In genomic region chr1:240194120-240194519, GRCh38 we compare ENCODE assay signal across 18 cellular contexts.
DNase-seq lines count a peak whose midpoint lies in the region; ATAC-seq and TF ChIP-seq lines count a peak whose summit lies in the region.
"Had no signal": no experiment of that assay in that cellular context is flagged by ENCODE, and none has a peak within 500 bp of the region (broad histone marks: within the 10 kb centered on the region; RNA-seq: fewer than 3 reads in every experiment).

No MANE protein-coding gene starts in this region.

- H3K4me1 ChIP-seq in ACC112 (ENCODE audit: control insufficient read depth, insufficient read depth, low read length, unreplicated experiment) (peaks cover 11% of the 10 kb centered on the region), GM23248 (ENCODE audit: insufficient read depth) (peaks cover 44% of the 10 kb centered on the region)
- H3K4me1 ChIP-seq: ascending aorta, foreskin keratinocyte, parathyroid adenoma had no signal

- H3K4me3 ChIP-seq in ACC112 (ENCODE audit: low read depth, low read length) (no peak overlapping the region), GM23248 (no peak overlapping the region)
- H3K4me3 ChIP-seq: A549, ascending aorta had no signal

- 87% methylated on average over 2 of the region's 2 CpGs for WGBS in GM23248 (ENCODE audit: low coverage in 1 of 2, low lambda C conversion rate in 2 of 2, missing lambda C conversion rate in 2 of 2), 2 experiments

- H3K4me1 Mint-ChIP-seq in chondrocyte (ENCODE audit: low read depth): peaks cover 28% of the 10 kb centered on the region

- no peaks in the 10 kb centered on the region for H3K27me3 Mint-ChIP-seq in chondrocyte (ENCODE audit: low read depth)

- H4K20me1 ChIP-seq in GM23248 (ENCODE audit: insufficient read depth): no peaks in the 10 kb centered on the region

- in situ Hi-C loops in GM23248 (cut with MboI): loop anchor here (10.0 to 25.0 kb wide), 2 partner anchors 501 to 643 kb away; no protein-coding TSS in a partner anchor

- H3K4me3 Mint-ChIP-seq in chondrocyte (ENCODE audit: unreplicated experiment): no peak overlapping the region
- H3K4me3 Mint-ChIP-seq: H9; stimulated activated naive B cell treated with anti-CD40 and anti-IgM and Interleukin-4, amounts not matched to agents 10 μg/mL and 1 μg/mL and 100 μg/mL, for 72 hours had no signal

- peak overlapping the region; percentile 19 for H2AFZ ChIP-seq in ACC112 (ENCODE audit: low read length, unreplicated experiment)
- H2AFZ ChIP-seq in GM23248: no peak overlapping the region
- H2AFZ ChIP-seq: parathyroid adenoma had no signal

- no peak for TF ChIP-seq CTCF in chondrocyte (IDR thresholded peaks at IDR 0.05)

- H3K9me2 ChIP-seq in GM23248 (ENCODE audit: insufficient read depth): no peaks in the 10 kb centered on the region

- no peak overlapping the region for H3K9ac ChIP-seq in GM23248
- H3K9ac ChIP-seq: parathyroid adenoma had no signal

- H3K79me2 ChIP-seq in ACC112 (ENCODE audit: control insufficient read depth, insufficient read depth, low read length, unreplicated experiment): no peaks in the 10 kb centered on the region
- no peaks in the 10 kb centered on the region for H3K79me2 ChIP-seq in GM23248 (ENCODE audit: insufficient read depth)

- no peaks in the 10 kb centered on the region for H3K36me3 ChIP-seq in ACC112 (ENCODE audit: insufficient read depth, low read length)
- no peaks in the 10 kb centered on the region; the same call in 1 of the 2 replicates for H3K36me3 ChIP-seq in GM23248 (ENCODE audit: low read depth)
- H3K36me3 ChIP-seq: ascending aorta had no signal

- H3K27ac ChIP-seq in ACC112 (ENCODE audit: low read depth, low read length) (peak overlapping the region; percentile 21), GM23248 (peak overlapping the region; percentile 10)
- H3K27ac ChIP-seq: ascending aorta, foreskin keratinocyte, parathyroid adenoma had no signal

- H3F3A ChIP-seq in GM23248 (ENCODE audit: insufficient read depth): peaks cover 51% of the 10 kb centered on the region

- no peaks in the 10 kb centered on the region for H3K36me3 Mint-ChIP-seq in chondrocyte (ENCODE audit: low read depth)
- H3K36me3 Mint-ChIP-seq: stimulated activated naive B cell treated with anti-CD40 and anti-IgM and Interleukin-4, amounts not matched to agents 10 μg/mL and 1 μg/mL and 100 μg/mL, for 72 hours had no signal

- H3K9me3 ChIP-seq in GM23248 (ENCODE audit: low read depth): no peaks in the 10 kb centered on the region
- H3K9me3 ChIP-seq: A549, ascending aorta had no signal

- ATAC-seq in HG02588 (IDR thresholded peaks at IDR 0.05; ENCODE audit: unreplicated experiment) (no peak), GM19351 (IDR thresholded peaks at IDR 0.05; ENCODE audit: unreplicated experiment) (no peak)
- ATAC-seq: A549; foreskin keratinocyte; stimulated activated naive B cell treated with anti-CD40 and anti-IgM and Interleukin-4, amounts not matched to agents 10 μg/mL and 1 μg/mL and 100 μg/mL, for 72 hours had no signal

- no peak overlapping the region for H3K4me2 ChIP-seq in GM23248 (ENCODE audit: unreplicated experiment)
- H3K4me2 ChIP-seq: A549 had no signal

- peak overlapping the region; percentile 52 for H3K27ac Mint-ChIP-seq in chondrocyte (ENCODE audit: unreplicated experiment)
- H3K27ac Mint-ChIP-seq: H9; stimulated activated naive B cell treated with anti-CD40 and anti-IgM and Interleukin-4, amounts not matched to agents 10 μg/mL and 1 μg/mL and 100 μg/mL, for 72 hours had no signal

- DNase-seq in GM23248 (peak; percentile 76), chondrocyte (ENCODE audit: low spot score) (no peak), mucosa of gallbladder (ENCODE audit: low spot score) (peak; percentile 43), DMS79 treated with DMSO at 0.1 percent for 48 hours (lab: John Stamatoyannopoulos, UW) (no peak)
- DNase-seq in stimulated activated CD4-positive, alpha-beta T cell treated with anti-CD3 and anti-CD28 coated beads, Interleukin-4, amount 100 ng/mL, for 1 hour: no peak
- DNase-seq: activated CD4-positive, CD25-positive, alpha-beta regulatory T cell; activated effector memory CD4-positive, alpha-beta T cell treated with anti-CD3 and anti-CD28 coated beads, Interleukin-2, amount 50 U/mL, for 16 hours; COR-L47; foreskin keratinocyte; H9; NCI-H2227 treated with DMSO at 0.1 percent for 48 hours; stimulated activated naive B cell treated with anti-CD40 and anti-IgM and Interleukin-4, amounts not matched to agents 10 μg/mL and 1 μg/mL and 100 μg/mL, for 72 hours had no signal

- H3K27me3 ChIP-seq in ACC112 (ENCODE audit: insufficient read depth, low read length) (no peaks in the 10 kb centered on the region), GM23248 (replicated peaks; ENCODE audit: insufficient read depth) (no peaks in the 10 kb centered on the region)
- H3K27me3 ChIP-seq: ascending aorta, foreskin keratinocyte had no signal

- no peaks in the 10 kb centered on the region for H3K9me3 Mint-ChIP-seq in chondrocyte (ENCODE audit: low read depth)
- H3K9me3 Mint-ChIP-seq: H9; stimulated activated naive B cell treated with anti-CD40 and anti-IgM and Interleukin-4, amounts not matched to agents 10 μg/mL and 1 μg/mL and 100 μg/mL, for 72 hours had no signal

Comparison
In these comparisons a context has a peak if more than half of its experiments do, and no peak if none do; other contexts are left out.
1. DNase-seq: peak in GM23248 (single experiment) and mucosa of gallbladder (single experiment); none in chondrocyte (single experiment), DMS79 treated with DMSO at 0.1 percent for 48 hours (single experiment) and stimulated activated CD4-positive, alpha-beta T cell treated with anti-CD3 and anti-CD28 coated beads, Interleukin-4, amount 100 ng/mL, for 1 hour (single experiment).